Comparison of ENCODE assay signal across 8 cellular contexts in the genomic region with DNA sequence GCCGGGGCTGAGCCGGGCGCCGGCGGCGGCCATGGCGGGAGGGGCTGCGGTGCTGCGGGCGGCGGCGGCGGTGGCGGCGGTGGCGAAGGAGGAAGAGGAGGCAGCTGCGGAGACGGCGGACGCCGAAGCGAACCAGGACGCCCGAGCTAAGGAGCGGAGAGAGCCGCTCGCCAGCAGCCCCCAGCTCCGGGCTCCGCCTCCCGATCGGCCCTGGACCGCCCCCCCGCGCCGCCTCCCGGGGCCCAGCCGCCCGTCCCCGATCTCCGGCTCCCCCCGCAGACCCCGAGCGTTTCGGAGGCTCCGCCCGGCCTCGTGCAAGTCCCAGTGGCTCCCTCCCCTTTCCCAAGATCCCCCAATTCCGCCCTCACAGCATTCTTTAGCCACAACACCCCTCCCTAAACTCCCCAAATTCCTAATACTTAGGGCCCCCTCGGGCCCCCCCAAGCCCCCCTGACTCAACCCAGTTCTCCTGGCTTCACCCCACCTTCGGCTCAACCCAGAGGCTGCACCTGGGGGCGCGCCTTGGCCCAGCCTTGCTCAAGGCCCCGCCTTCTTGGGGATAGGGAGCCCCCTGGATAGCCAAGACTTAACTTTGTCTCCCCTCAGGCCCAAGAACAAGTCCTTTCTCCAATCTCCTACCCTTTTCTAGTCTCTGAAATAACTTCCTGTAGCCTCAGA. TPM values are rescaled to one million over a fixed set of nuclear protein-coding genes. Genes with fewer than 3 reads are reported as not detected.
DNase-seq lines count a peak whose midpoint lies in the region; ATAC-seq and TF ChIP-seq lines count a peak whose summit lies in the region.

A gene with protein sequence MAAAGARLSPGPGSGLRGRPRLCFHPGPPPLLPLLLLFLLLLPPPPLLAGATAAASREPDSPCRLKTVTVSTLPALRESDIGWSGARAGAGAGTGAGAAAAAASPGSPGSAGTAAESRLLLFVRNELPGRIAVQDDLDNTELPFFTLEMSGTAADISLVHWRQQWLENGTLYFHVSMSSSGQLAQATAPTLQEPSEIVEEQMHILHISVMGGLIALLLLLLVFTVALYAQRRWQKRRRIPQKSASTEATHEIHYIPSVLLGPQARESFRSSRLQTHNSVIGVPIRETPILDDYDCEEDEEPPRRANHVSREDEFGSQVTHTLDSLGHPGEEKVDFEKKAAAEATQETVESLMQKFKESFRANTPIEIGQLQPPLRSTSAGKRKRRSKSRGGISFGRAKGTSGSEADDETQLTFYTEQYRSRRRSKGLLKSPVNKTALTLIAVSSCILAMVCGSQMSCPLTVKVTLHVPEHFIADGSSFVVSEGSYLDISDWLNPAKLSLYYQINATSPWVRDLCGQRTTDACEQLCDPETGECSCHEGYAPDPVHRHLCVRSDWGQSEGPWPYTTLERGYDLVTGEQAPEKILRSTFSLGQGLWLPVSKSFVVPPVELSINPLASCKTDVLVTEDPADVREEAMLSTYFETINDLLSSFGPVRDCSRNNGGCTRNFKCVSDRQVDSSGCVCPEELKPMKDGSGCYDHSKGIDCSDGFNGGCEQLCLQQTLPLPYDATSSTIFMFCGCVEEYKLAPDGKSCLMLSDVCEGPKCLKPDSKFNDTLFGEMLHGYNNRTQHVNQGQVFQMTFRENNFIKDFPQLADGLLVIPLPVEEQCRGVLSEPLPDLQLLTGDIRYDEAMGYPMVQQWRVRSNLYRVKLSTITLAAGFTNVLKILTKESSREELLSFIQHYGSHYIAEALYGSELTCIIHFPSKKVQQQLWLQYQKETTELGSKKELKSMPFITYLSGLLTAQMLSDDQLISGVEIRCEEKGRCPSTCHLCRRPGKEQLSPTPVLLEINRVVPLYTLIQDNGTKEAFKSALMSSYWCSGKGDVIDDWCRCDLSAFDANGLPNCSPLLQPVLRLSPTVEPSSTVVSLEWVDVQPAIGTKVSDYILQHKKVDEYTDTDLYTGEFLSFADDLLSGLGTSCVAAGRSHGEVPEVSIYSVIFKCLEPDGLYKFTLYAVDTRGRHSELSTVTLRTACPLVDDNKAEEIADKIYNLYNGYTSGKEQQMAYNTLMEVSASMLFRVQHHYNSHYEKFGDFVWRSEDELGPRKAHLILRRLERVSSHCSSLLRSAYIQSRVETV (N-terminal part only) (minus strand): TSS at position 152 of the 678 bp plus-strand sequence. CDS start 119 bp downstream, at position 33.

- no peak within 1 kb of the TSS for H2BK20ac ChIP-seq in H9 (ENCODE audit: low read depth, low read length, poor library complexity, severe bottlenecking)

- peaks cover 21% of the 10 kb centered on the region for H3K23me2 ChIP-seq in H9 (ENCODE audit: insufficient read length, low read depth, low read length, poor library complexity, severe bottlenecking)

- H3K27me3 ChIP-seq in H9 (ENCODE audit: insufficient read depth, low read length) (peaks cover 46% of the 10 kb centered on the region), ascending aorta (no peaks in the 10 kb centered on the region), subcutaneous abdominal adipose tissue (ENCODE audit: control insufficient read depth in 5 of 5, insufficient read depth in 4 of 5, low read length in 5 of 5) (peaks cover 33 to 47% (median 39%) of the 10 kb centered on the region in 5 donors)

- intact Hi-C loops in ascending aorta (cut with DNase I), result loop anchor here (10.0 kb wide), 1 partner anchor 170 kb away; no protein-coding TSS in a partner anchor

- H2BK12ac ChIP-seq in H9 (ENCODE audit: insufficient read length, low read depth, low read length), result no peak within 1 kb of the TSS

- H3K79me2 ChIP-seq in H9 (ENCODE audit: insufficient read depth, low read length), result no peaks in the 10 kb centered on the region

- H4K8ac ChIP-seq in H9 (replicated peaks; ENCODE audit: insufficient read length, low read depth, low read length), result no peak within 1 kb of the TSS

- TF ChIP-seq CTCF in H9 (conservative IDR thresholded peaks at IDR 0.05) (no peak), ascending aorta (IDR thresholded peaks at IDR 0.05) (no peak)

- H3K79me1 ChIP-seq in H9 (ENCODE audit: insufficient read depth, low read depth, low read length, poor library complexity, severe bottlenecking), result no peaks in the 10 kb centered on the region

- H2BK15ac ChIP-seq in H9 (ENCODE audit: low read depth, low read length), result no peak within 1 kb of the TSS

- H3K18ac ChIP-seq in H9 (ENCODE audit: insufficient read length, low read depth, low read length), result no peak within 1 kb of the TSS

- no peak within 1 kb of the TSS for H4K5ac ChIP-seq in H9 (ENCODE audit: insufficient read length, low read depth, low read length)

- H3K4me1 ChIP-seq in H9 (ENCODE audit: insufficient read depth, low read length) (0 out of 2 replicates have a peak, but pooled peaks cover 2% of the 10 kb centered on the region), ascending aorta (peaks cover 0 to 10% of the 10 kb centered on the region in 2 donors), subcutaneous abdominal adipose tissue (ENCODE audit: control insufficient read depth in 5 of 5, insufficient read depth in 5 of 5, low read length in 5 of 5) (peaks cover 0 to 22% (median 18%) of the 10 kb centered on the region in 5 donors)

- H3K27ac ChIP-seq in H9 (ENCODE audit: insufficient read length, low read depth, low read length) (no peak within 1 kb of the TSS), ascending aorta (no peak within 1 kb of the TSS), subcutaneous abdominal adipose tissue (ENCODE audit: low read depth, low read length) (no peak within 1 kb of the TSS)

- no peak within 1 kb of the TSS; the same call in 1 of the 2 replicates for H3K14ac ChIP-seq in H9 (ENCODE audit: insufficient read depth, low read length)

- H3K36me3 ChIP-seq in ascending aorta (no peaks in the 10 kb centered on the region), subcutaneous abdominal adipose tissue (ENCODE audit: control insufficient read depth in 5 of 5, insufficient read depth in 5 of 5, low read length in 5 of 5) (no peaks in the 10 kb centered on the region)

- peaks cover 14 to 18% of the 10 kb centered on the region in 2 experiments for H3K4me1 Mint-ChIP-seq in H9

- H3K4me2 ChIP-seq in H9 (ENCODE audit: insufficient read depth, insufficient read length, low read length), result peak within 1 kb of the TSS; percentile 73

- H3K4me3 ChIP-seq in ascending aorta, result peak within 1 kb of the TSS; percentile 62 to 64
- peak within 1 kb of the TSS in 4 of 5 donors; percentile 22 to 62 (median 44) for H3K4me3 ChIP-seq in subcutaneous abdominal adipose tissue (ENCODE audit: low read depth in 1 of 5, low read length in 5 of 5)

- H3K9me3 ChIP-seq in H9 (ENCODE audit: control insufficient read depth, low read depth, low read length), result no peaks in the 10 kb centered on the region
- H3K9me3 ChIP-seq in ascending aorta, result no peaks in the 10 kb centered on the region
- no peaks in the 10 kb centered on the region for H3K9me3 ChIP-seq in subcutaneous abdominal adipose tissue (ENCODE audit: control insufficient read depth in 5 of 5, low read length in 5 of 5)

- no peak within 1 kb of the TSS for H2BK5ac ChIP-seq in H9 (ENCODE audit: insufficient read length, low read length)

- H4K20me1 ChIP-seq in H9 (ENCODE audit: control insufficient read depth, insufficient read depth, insufficient read length), result no peaks in the 10 kb centered on the region

- H3K36me3 Mint-ChIP-seq in H9 (ENCODE audit: insufficient read depth in 1 of 3, low read depth in 3 of 3), result peaks cover 0 to under 1% (median 0%) of the 10 kb centered on the region in 3 experiments; a peak in 2 of 7 replicates

- no peak for ATAC-seq in GM21825 (IDR thresholded peaks at IDR 0.05; ENCODE audit: unreplicated experiment)

- H3K9me3 Mint-ChIP-seq in H9, result no peaks in the 10 kb centered on the region; a peak in 1 of 5 replicates

- no peak within 1 kb of the TSS for H2AK5ac ChIP-seq in H9 (ENCODE audit: insufficient read length, low read length)

- no peak within 1 kb of the TSS; a peak in 1 of 7 replicates for H3K27ac Mint-ChIP-seq in H9

- peaks cover 33% of the 10 kb centered on the region for H3K27me3 Mint-ChIP-seq in H9 (ENCODE audit: low read depth)

- H3T11ph ChIP-seq in H9 (ENCODE audit: low read length), result no peak within 1 kb of the TSS

- H2AFZ ChIP-seq in H9 (ENCODE audit: low read length), result no peak within 1 kb of the TSS

- no peak within 1 kb of the TSS for H3K56ac ChIP-seq in H9 (ENCODE audit: insufficient read length, low read depth, low read length)

- no peak within 1 kb of the TSS for H3K9ac ChIP-seq in H9 (ENCODE audit: extremely low read depth, insufficient read length, low read length)
- no peak within 1 kb of the TSS for H3K9ac ChIP-seq in subcutaneous abdominal adipose tissue (ENCODE audit: low read length in 5 of 5)

- no CpG with 5 or more reads among the region's 53 CpGs for WGBS in H9 (ENCODE audit: extremely low coverage, insufficient read length, low lambda C conversion rate)

- no peak within 1 kb of the TSS for H4K91ac ChIP-seq in H9 (ENCODE audit: insufficient read length, low read depth, low read length)

- no peak within 1 kb of the TSS for H3K4ac ChIP-seq in H9 (ENCODE audit: low read depth, low read length)

- no peak within 1 kb of the TSS for H3K23ac ChIP-seq in H9 (ENCODE audit: insufficient read length, low read depth, low read length)

- DNase-seq in H9 (peak; percentile 67), ascending aorta (ENCODE audit: low spot score in 2 of 2) (no peak), islet precursor cell (peak; percentile 66), amniotic stem cell (lab: John Stamatoyannopoulos, UW) (no peak), cerebellar cortex (ENCODE audit: low spot score) (no peak)
- no peak for DNase-seq in stimulated activated CD4-positive, alpha-beta T cell treated with anti-CD3 and anti-CD28 coated beads, Interleukin-4, amount 100 ng/mL, for 1 hour

- peak within 1 kb of the TSS in 1 of 2 experiments; percentile 91; a peak in 4 of 5 replicates for H3K4me3 Mint-ChIP-seq in H9

- no peak within 1 kb of the TSS for H2BK120ac ChIP-seq in H9 (ENCODE audit: low read depth, low read length, poor library complexity, severe bottlenecking)

RNA-seq across cellular contexts. Expression of the gene that starts here (rescaled TPM):
- total RNA-seq in H9 (2021) (9.7 and 10.1 TPM in 2 replicates), ascending aorta (2.3 TPM)

Comparison
In these comparisons a context has a peak if more than half of its experiments do, and no peak if none do; other contexts are left out.
1. DNase-seq: peak in H9 (single experiment) and islet precursor cell (single experiment); none in ascending aorta (0 of 2), amniotic stem cell (single experiment), cerebellar cortex (single experiment) and stimulated activated CD4-positive, alpha-beta T cell treated with anti-CD3 and anti-CD28 coated beads, Interleukin-4, amount 100 ng/mL, for 1 hour (single experiment).